ENCODE assay signal across 1 cellular context in genomic region chr1:6547301-6547700, GRCh38.
TF ChIP-seq lines count a peak whose summit lies in the region.

No MANE protein-coding gene starts in this region.

TF ChIP-seq in GM12891, 5 proteins besides CTCF, POLR2A, EP300 and RAD21:
- no peak for TF ChIP-seq TAF1 (IDR thresholded peaks at IDR 0.05; ENCODE audit: low read depth, low read length)
- no peak for TF ChIP-seq PAX5 (IDR thresholded peaks at IDR 0.05; ENCODE audit: insufficient read depth, low read length, severe bottlenecking)
- no peak for TF ChIP-seq SPI1 (IDR thresholded peaks at IDR 0.05; ENCODE audit: low read depth, low read length)
- TF ChIP-seq POU2F2 (IDR thresholded peaks at IDR 0.05; ENCODE audit: low read depth, low read length) = no peak
- no peak for TF ChIP-seq POLR2AphosphoS5 (IDR thresholded peaks at IDR 0.05; ENCODE audit: low read depth, low read length)
